24 cellular contexts compared by ENCODE assay signal in genomic region chr2:2692599-2693389, GRCh38.
DNase-seq lines count a peak whose midpoint lies in the region; ATAC-seq, FAIRE-seq and TF ChIP-seq lines count a peak whose summit lies in the region.
"Had no signal": no experiment of that assay in that cellular context is flagged by ENCODE, and none has a peak within 500 bp of the region (broad histone marks: within the 10 kb centered on the region; RNA-seq: fewer than 3 reads in every experiment).

No MANE protein-coding gene starts in this region.

- no peak overlapping the region for H3K4me3 ChIP-seq in K562
- no peak overlapping the region for H3K4me3 ChIP-seq in neuronal stem cell (ENCODE audit: low read length in 2 of 2)
- H3K4me3 ChIP-seq in upper lobe of right lung, result no peak overlapping the region
- H3K4me3 ChIP-seq: A549; BLaER1 treated with 17β-estradiol and CSF1 and Interleukin-3, amounts not matched to agents 10 nM and 100 nM had no signal

- no peaks in the 10 kb centered on the region for H3K9me1 ChIP-seq in K562 (ENCODE audit: control insufficient read depth, insufficient read depth, low read length)

- no peak overlapping the region for H3K14ac ChIP-seq in neuronal stem cell (ENCODE audit: low read length)

- H3K9ac ChIP-seq in K562 (ENCODE audit: insufficient read depth in 1 of 2, low read depth in 2 of 2, low read length in 2 of 2) (no peak overlapping the region), neuronal stem cell (ENCODE audit: low read depth, low read length, poor library complexity) (no peak overlapping the region)
- H3K9ac ChIP-seq: BLaER1 treated with 17β-estradiol and CSF1 and Interleukin-3, amounts not matched to agents 10 nM and 100 nM had no signal

- no peak overlapping the region for H2BK12ac ChIP-seq in neuronal stem cell (ENCODE audit: low read length)

- H3K9me3 ChIP-seq in K562 (replicated peaks; ENCODE audit: control insufficient read depth, insufficient read depth, low read depth, low read length) (no peaks in the 10 kb centered on the region), neuronal stem cell (replicated peaks in 1 of 2; ENCODE audit: control insufficient read depth in 2 of 2, insufficient read depth in 1 of 2, low read depth in 1 of 2, low read length in 2 of 2) (no peaks in the 10 kb centered on the region), upper lobe of right lung (no peaks in the 10 kb centered on the region)
- H3K9me3 ChIP-seq: A549; BLaER1 treated with 17β-estradiol and CSF1 and Interleukin-3, amounts not matched to agents 10 nM and 100 nM; Caco-2 had no signal

- POLR2A ChIA-PET in K562 (lab: Yijun Ruan, JAX), result interaction anchor here (0.5 kb wide), 1 partner anchor 743 kb away, joined by 4 read pairs; no protein-coding TSS in a partner anchor

- TF ChIP-seq CTCF in K562 (IDR thresholded peaks at IDR 0.05 in 2 of 3, conservative IDR thresholded peaks at IDR 0.05 in 1 of 3; ENCODE audit: insufficient read depth in 2 of 3, low read depth in 1 of 3, low read length in 3 of 3), result no peak
- TF ChIP-seq CTCF in upper lobe of right lung (IDR thresholded peaks at IDR 0.05), result no peak

- no peaks in the 10 kb centered on the region for H3K9me3 Mint-ChIP-seq in activated naive CD4-positive, alpha-beta T cell treated with anti-CD3 and anti-CD28 coated beads, Interleukin-2, amount 10 ng/mL, durations not matched to agents 7 days and 5 days
- H3K9me3 Mint-ChIP-seq: CD4-positive, alpha-beta T cell; CD8-positive, alpha-beta T cell had no signal

- no peaks in the 10 kb centered on the region for H3K79me2 ChIP-seq in K562 (ENCODE audit: control insufficient read depth, insufficient read depth, low read length)

- in situ Hi-C loops in K562 (cut with MboI), result no loop called here

- no peak overlapping the region for H2BK15ac ChIP-seq in neuronal stem cell (ENCODE audit: low read length)

- H3K27ac Mint-ChIP-seq in activated naive CD4-positive, alpha-beta T cell treated with anti-CD3 and anti-CD28 coated beads, Interleukin-2, amount 10 ng/mL, durations not matched to agents 7 days and 5 days, result no peak overlapping the region
- H3K27ac Mint-ChIP-seq: B cell; CD4-positive, alpha-beta T cell; CD8-positive, alpha-beta T cell had no signal

- peaks cover 8% of the 10 kb centered on the region; the same call in 1 of the 2 replicates for H4K20me1 ChIP-seq in K562 (replicated peaks; ENCODE audit: control insufficient read depth, insufficient read depth, low read length)

- FAIRE-seq in K562 (lab: Jason Lieb, UNC), result no peak
- FAIRE-seq: A549, D721Med, G401.6, GM12891, GM19239 had no signal

- ATAC-seq in K562, result peak; percentile 75
- no peak for ATAC-seq in upper lobe of right lung
- ATAC-seq in HG03045 (IDR thresholded peaks at IDR 0.05; ENCODE audit: unreplicated experiment), result no peak
- ATAC-seq in Right ventricle myocardium inferior, result no peak
- ATAC-seq: A549; CD8-positive, alpha-beta T cell had no signal

- H2AFZ ChIP-seq in K562 (ENCODE audit: low read depth, low read length), result no peak overlapping the region
- H2AFZ ChIP-seq in neuronal stem cell (ENCODE audit: low read length), result no peak overlapping the region

- TF ChIP-seq POLR2A in K562 (conservative IDR thresholded peaks at IDR 0.05), result no peak

- no TSS peak for BruUV-seq in K562 (replicated peaks; lab: Mats Ljungman, UMichigan)

- TF ChIP-seq RAD21 in K562 (CRISPR knock-in tag; conservative IDR thresholded peaks at IDR 0.05 in 1 of 2, IDR thresholded peaks at IDR 0.05 in 1 of 2), result no peak

- H3K27ac ChIP-seq in K562 (ENCODE audit: extremely low read depth, low read depth, low read length) (no peak overlapping the region), neuronal stem cell (replicated peaks; ENCODE audit: low read length) (no peak overlapping the region), upper lobe of right lung (no peak overlapping the region)
- H3K27ac ChIP-seq: 22Rv1; A549; BLaER1 treated with 17β-estradiol and CSF1 and Interleukin-3, amounts not matched to agents 10 nM and 100 nM; C4-2B had no signal

- H3K4ac ChIP-seq in neuronal stem cell (ENCODE audit: low read length), result no peak overlapping the region

- intact Hi-C loops in K562 (cut with micrococcal nuclease) (no loop called here), upper lobe of right lung (cut with DNase I) (no loop called here), Right ventricle myocardium inferior (cut with DNase I) (no loop called here)

- H3K4me3 Mint-ChIP-seq in activated naive CD4-positive, alpha-beta T cell treated with anti-CD3 and anti-CD28 coated beads, Interleukin-2, amount 10 ng/mL, durations not matched to agents 7 days and 5 days, result no peak overlapping the region
- H3K4me3 Mint-ChIP-seq: B cell; CD4-positive, alpha-beta T cell; CD8-positive, alpha-beta T cell had no signal

- no peaks in the 10 kb centered on the region for H3K36me3 Mint-ChIP-seq in activated naive CD4-positive, alpha-beta T cell treated with anti-CD3 and anti-CD28 coated beads, Interleukin-2, amount 10 ng/mL, durations not matched to agents 7 days and 5 days
- H3K36me3 Mint-ChIP-seq: CD8-positive, alpha-beta T cell had no signal

- peaks cover 18% of the 10 kb centered on the region for H3K4me1 Mint-ChIP-seq in activated naive CD4-positive, alpha-beta T cell treated with anti-CD3 and anti-CD28 coated beads, Interleukin-2, amount 10 ng/mL, durations not matched to agents 7 days and 5 days
- H3K4me1 Mint-ChIP-seq: B cell had no signal

- no peak overlapping the region for H3K18ac ChIP-seq in neuronal stem cell (ENCODE audit: low read length)

- H4K91ac ChIP-seq in neuronal stem cell (ENCODE audit: low read depth, low read length, poor library complexity), result no peak overlapping the region

- DNase-seq in activated naive CD4-positive, alpha-beta T cell treated with anti-CD3 and anti-CD28 coated beads, Interleukin-2, amount 10 ng/mL, durations not matched to agents 7 days and 5 days, result peak; percentile 10
- no peak for DNase-seq in activated naive CD4-positive, alpha-beta T cell (lab: John Stamatoyannopoulos, UW)
- DNase-seq in K562 (ENCODE audit: extremely low read depth in 1 of 4, low spot score in 3 of 4) (no peak), neuronal stem cell (ENCODE audit: low spot score) (no peak), upper lobe of right lung (peak; percentile 19), Right ventricle myocardium inferior (ENCODE audit: missing footprints) (no peak)
- DNase-seq in central memory CD4-positive, alpha-beta T cell, result no peak
- DNase-seq: AML-193; Caco-2; Calu3; CD4-positive, alpha-beta T cell; CD8-positive, alpha-beta T cell; DMS79 treated with DMSO at 0.1 percent for 48 hours; GF-D8 had no signal

- H3K4me1 ChIP-seq in K562 (replicated peaks in 1 of 2; ENCODE audit: control insufficient read depth in 2 of 2, insufficient read depth in 2 of 2, low read length in 2 of 2) (no peaks in the 10 kb centered on the region), neuronal stem cell (ENCODE audit: control insufficient read depth in 2 of 2, insufficient read depth in 1 of 2, low read depth in 1 of 2, low read length in 2 of 2) (peaks cover 0 to 3% of the 10 kb centered on the region in 2 donors), upper lobe of right lung (no peaks in the 10 kb centered on the region)
- H3K4me1 ChIP-seq: A549, Caco-2 had no signal

- no peaks in the 10 kb centered on the region for H3K79me1 ChIP-seq in neuronal stem cell (ENCODE audit: low read depth, low read length)

- H3K27me3 ChIP-seq in K562 (ENCODE audit: control insufficient read depth in 2 of 2, insufficient read depth in 2 of 2, low read length in 2 of 2) (peaks cover 17 to 83% of the 10 kb centered on the region in 2 experiments; a peak in 4 of 5 replicates), neuronal stem cell (ENCODE audit: control insufficient read depth in 3 of 3, insufficient read depth in 3 of 3, low read depth in 1 of 3, low read length in 3 of 3) (peaks cover 0 to 5% (median 0%) of the 10 kb centered on the region in 3 experiments), upper lobe of right lung (peaks cover 7% of the 10 kb centered on the region)
- H3K27me3 ChIP-seq: BLaER1 treated with 17β-estradiol and CSF1 and Interleukin-3, amounts not matched to agents 10 nM and 100 nM had no signal

- H3K4me2 ChIP-seq in K562 (ENCODE audit: insufficient read depth, low read length), result no peak overlapping the region
- no peak overlapping the region for H3K4me2 ChIP-seq in neuronal stem cell (ENCODE audit: insufficient read depth, low read length, poor library complexity, severe bottlenecking)
- H3K4me2 ChIP-seq: A549; BLaER1 treated with 17β-estradiol and CSF1 and Interleukin-3, amounts not matched to agents 10 nM and 100 nM had no signal

- WGBS in K562 (ENCODE audit: insufficient coverage, low coverage, missing lambda C conversion rate), result under 1% methylated on average over 20 of the region's 21 CpGs
- no CpG with 5 or more reads among the region's 21 CpGs for WGBS in neuronal stem cell (ENCODE audit: extremely low coverage in 2 of 2, insufficient read length in 2 of 2, insufficient replicate concordance in 1 of 2), 2 donors

- TF ChIP-seq EP300 in K562 (IDR thresholded peaks at IDR 0.05; ENCODE audit: low read length), result no peak

- H3K23ac ChIP-seq in neuronal stem cell (ENCODE audit: low read depth, low read length, poor library complexity), result no peak overlapping the region

- H4K8ac ChIP-seq in neuronal stem cell (ENCODE audit: low read depth, low read length), result no peak overlapping the region

- H2AK5ac ChIP-seq in neuronal stem cell (ENCODE audit: low read depth, low read length), result peak overlapping the region; percentile 56

- H3K27me3 Mint-ChIP-seq in activated naive CD4-positive, alpha-beta T cell treated with anti-CD3 and anti-CD28 coated beads, Interleukin-2, amount 10 ng/mL, durations not matched to agents 7 days and 5 days, result peaks cover 14% of the 10 kb centered on the region
- H3K27me3 Mint-ChIP-seq: CD4-positive, alpha-beta T cell had no signal

- no peak overlapping the region for H2BK120ac ChIP-seq in neuronal stem cell (ENCODE audit: low read depth, low read length)

- CTCF ChIA-PET in activated naive CD4-positive, alpha-beta T cell treated with anti-CD3 and anti-CD28 coated beads, Interleukin-2, amount 10 ng/mL, durations not matched to agents 7 days and 5 days (lab: Charles Lee), result no interaction called here
- CTCF ChIA-PET in K562 (lab: Yijun Ruan, JAX; ENCODE audit: low intra/inter-chr PET ratio), result no interaction called here

- H3K36me3 ChIP-seq in K562 (ENCODE audit: control insufficient read depth, insufficient read depth, low read length), result no peaks in the 10 kb centered on the region
- H3K36me3 ChIP-seq in neuronal stem cell (replicated peaks in 1 of 2; ENCODE audit: control insufficient read depth in 2 of 2, insufficient read depth in 2 of 2, low read length in 2 of 2), result no peaks in the 10 kb centered on the region
- H3K36me3 ChIP-seq in upper lobe of right lung, result no peaks in the 10 kb centered on the region
- H3K36me3 ChIP-seq: BLaER1 treated with 17β-estradiol and CSF1 and Interleukin-3, amounts not matched to agents 10 nM and 100 nM had no signal

- no peak overlapping the region for H2BK5ac ChIP-seq in neuronal stem cell (ENCODE audit: low read length)

TF ChIP-seq in K562, 482 proteins besides CTCF, POLR2A, EP300 and RAD21 (continues in another document):
- TF ChIP-seq ARHGAP35 (IDR thresholded peaks at IDR 0.05; ENCODE audit: partially characterized antibody), result no peak
- TF ChIP-seq PPARD (CRISPR knock-in tag; IDR thresholded peaks at IDR 0.05), result no peak
- TF ChIP-seq SIN3B (IDR thresholded peaks at IDR 0.05; ENCODE audit: low read depth), result no peak
- 0 out of 2 replicates have a peak, but pooled peaks have one; percentile 24 for TF ChIP-seq SPI1 (IDR thresholded peaks at IDR 0.05; ENCODE audit: borderline replicate concordance, low read depth, low read length)

Comparison
In these comparisons a context has a peak if more than half of its experiments do, and no peak if none do; other contexts are left out.
1. DNase-seq: peak in activated naive CD4-positive, alpha-beta T cell treated with anti-CD3 and anti-CD28 coated beads, Interleukin-2, amount 10 ng/mL, durations not matched to agents 7 days and 5 days (single experiment) and upper lobe of right lung (single experiment); none in activated naive CD4-positive, alpha-beta T cell (0 of 4), K562 (0 of 4), neuronal stem cell (single experiment), central memory CD4-positive, alpha-beta T cell (single experiment) and Right ventricle myocardium inferior (single experiment).